Comparison of ENCODE assay signal across 18 cellular contexts in the genomic region with DNA sequence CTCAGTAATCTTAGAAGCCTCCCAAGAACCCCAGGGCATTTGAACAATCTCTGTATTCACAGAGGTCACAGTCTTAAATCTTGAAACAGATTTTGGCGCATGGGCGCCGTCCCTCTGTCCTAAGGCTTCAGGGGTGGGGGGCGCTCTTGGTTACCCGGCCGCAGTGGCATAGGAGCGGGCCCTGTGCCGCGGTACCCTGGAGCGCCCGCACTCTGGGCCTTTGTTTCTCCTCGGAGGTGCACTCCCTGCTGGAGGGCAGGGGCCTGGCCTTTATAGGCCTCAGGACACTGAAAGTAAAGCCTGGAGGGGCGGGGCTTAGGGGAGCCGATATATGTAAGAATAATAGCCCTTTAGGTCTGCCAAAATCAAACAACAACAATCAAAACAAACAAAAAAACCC.
DNase-seq lines count a peak whose midpoint lies in the region; ATAC-seq, FAIRE-seq and TF ChIP-seq lines count a peak whose summit lies in the region.
"Had no signal": no experiment of that assay in that cellular context is flagged by ENCODE, and none has a peak within 500 bp of the region (broad histone marks: within the 10 kb centered on the region; RNA-seq: fewer than 3 reads in every experiment).

No MANE protein-coding gene starts in this region.

- no peaks in the 10 kb centered on the region for H3K36me3 ChIP-seq in kidney (ENCODE audit: control insufficient read depth in 1 of 2, insufficient read depth in 2 of 2, low read length in 2 of 2)
- H3K36me3 ChIP-seq in testis (ENCODE audit: low read depth, missing control alignments), result no peaks in the 10 kb centered on the region
- H3K36me3 ChIP-seq: BLaER1 had no signal

- H3K4me3 ChIP-seq in kidney (ENCODE audit: low read length in 2 of 2), result no peak overlapping the region
- H3K4me3 ChIP-seq in testis, result peak overlapping the region in 1 of 2 donors; percentile 10
- H3K4me3 ChIP-seq: BLaER1, GM12878 had no signal

- H3K9me3 Mint-ChIP-seq in type B pancreatic cell, result no peaks in the 10 kb centered on the region

- no peak overlapping the region for H3K27ac ChIP-seq in kidney (ENCODE audit: low read depth in 2 of 2, low read length in 2 of 2)
- H3K27ac ChIP-seq in testis, result no peak overlapping the region
- H3K27ac ChIP-seq: 22Rv1, BLaER1 had no signal

- TF ChIP-seq CTCF in kidney (IDR thresholded peaks at IDR 0.05; ENCODE audit: borderline replicate concordance, extremely low read depth, insufficient read depth) (no peak), testis (IDR thresholded peaks at IDR 0.05) (no peak), type B pancreatic cell (conservative IDR thresholded peaks at IDR 0.05) (no peak)

- H3K27me3 ChIP-seq in testis, result no peaks in the 10 kb centered on the region
- H3K27me3 ChIP-seq: BLaER1 had no signal

- H3K36me3 Mint-ChIP-seq in type B pancreatic cell, result no peaks in the 10 kb centered on the region
- H3K36me3 Mint-ChIP-seq: CD8-positive, alpha-beta memory T cell; IgD-negative memory B cell had no signal

- no peak for FAIRE-seq in kidney (lab: Jason Lieb, UNC)
- FAIRE-seq: GM18507, GM19239 had no signal

- DNase-seq in left ventricle myocardium superior (peak; percentile 11), left cardiac atrium (no peak), kidney (peak; percentile 41), testis (peak; percentile 13), type B pancreatic cell (ENCODE audit: extremely low spot score, unreplicated experiment) (no peak), NOMO-1 (lab: John Stamatoyannopoulos, UW; ENCODE audit: unreplicated experiment in 2 of 2) (no peak)
- DNase-seq: AML-193; CD8-positive, alpha-beta memory T cell; DMS 273 treated with DMSO at 0.1 percent for 48 hours; KG1 had no signal

- H3K27ac Mint-ChIP-seq in type B pancreatic cell, result no peak overlapping the region
- H3K27ac Mint-ChIP-seq: CD8-positive, alpha-beta memory T cell; IgD-negative memory B cell had no signal

- H3K27me3 Mint-ChIP-seq in type B pancreatic cell, result no peaks in the 10 kb centered on the region
- H3K27me3 Mint-ChIP-seq: CD8-positive, alpha-beta memory T cell; IgD-negative memory B cell had no signal

- H3K9me3 ChIP-seq in kidney (ENCODE audit: control insufficient read depth in 1 of 2, low read length in 2 of 2) (no peaks in the 10 kb centered on the region), testis (no peaks in the 10 kb centered on the region)
- H3K9me3 ChIP-seq: BLaER1 had no signal

- no peak overlapping the region for H3K9ac ChIP-seq in kidney (ENCODE audit: low read length in 2 of 2)
- H3K9ac ChIP-seq: BLaER1 had no signal

- no peaks in the 10 kb centered on the region for H3K4me1 Mint-ChIP-seq in type B pancreatic cell (ENCODE audit: unreplicated experiment)
- H3K4me1 Mint-ChIP-seq: CD8-positive, alpha-beta memory T cell; IgD-negative memory B cell had no signal

- intact Hi-C loops in left ventricle myocardium superior (cut with micrococcal nuclease) (no loop called here), left cardiac atrium (cut with DNase I) (no loop called here), kidney (cut with DNase I) (no loop called here), testis (cut with DNase I; ENCODE audit: low total_unique reads) (no loop called here)

- H3K4me1 ChIP-seq in kidney (ENCODE audit: control insufficient read depth in 1 of 2, insufficient read depth in 1 of 2, low read depth in 1 of 2, low read length in 2 of 2) (no peaks in the 10 kb centered on the region), testis (no peaks in the 10 kb centered on the region)
- H3K4me1 ChIP-seq: BLaER1 had no signal

- 60 to 82% methylated on average over 14 of the region's 14 CpGs for WGBS in testis, 2 donors

- no peak for TF ChIP-seq POLR2A in testis (IDR thresholded peaks at IDR 0.05)

- H3K4me3 Mint-ChIP-seq in type B pancreatic cell, result no peak overlapping the region
- H3K4me3 Mint-ChIP-seq: CD8-positive, alpha-beta memory T cell; IgD-negative memory B cell had no signal

- ATAC-seq in left ventricle myocardium superior, result no peak
- ATAC-seq in left cardiac atrium, result no peak
- ATAC-seq in HG03432 (IDR thresholded peaks at IDR 0.05; ENCODE audit: unreplicated experiment), result no peak
- ATAC-seq: GM12878, HCT116 had no signal

Comparison
In these comparisons a context has a peak if more than half of its experiments do, and no peak if none do; other contexts are left out.
1. DNase-seq: peak in left ventricle myocardium superior (single experiment), kidney (single experiment) and testis (single experiment); none in left cardiac atrium (single experiment), type B pancreatic cell (single experiment) and NOMO-1 (0 of 2).